In genomic region chr10:119250641-119251314, GRCh38 we compare ENCODE assay signal across 9 cellular contexts. TPM values are rescaled to one million over a fixed set of nuclear protein-coding genes. Genes with fewer than 3 reads are reported as not detected.
DNase-seq lines count a peak whose midpoint lies in the region; ATAC-seq and TF ChIP-seq lines count a peak whose summit lies in the region.
"Had no signal": no experiment of that assay in that cellular context is flagged by ENCODE, and none has a peak within 500 bp of the region (broad histone marks: within the 10 kb centered on the region; RNA-seq: fewer than 3 reads in every experiment).

No MANE protein-coding gene starts in this region.

- H3T11ph ChIP-seq in H9 (ENCODE audit: low read length), result no peak overlapping the region

- no peak overlapping the region for H3K4me3 ChIP-seq in CD4-positive, CD25-positive, alpha-beta regulatory T cell (ENCODE audit: low read depth, low read length)
- H3K4me3 ChIP-seq: pancreas had no signal

- H3K4me3 Mint-ChIP-seq in CD4-positive, CD25-positive, alpha-beta regulatory T cell, result no peak overlapping the region
- peak overlapping the region; percentile 16 for H3K4me3 Mint-ChIP-seq in endothelial cell (ENCODE audit: unreplicated experiment)
- no peak overlapping the region for H3K4me3 Mint-ChIP-seq in nephron progenitor cell
- H3K4me3 Mint-ChIP-seq in H9, result no peak overlapping the region

- H3K27ac ChIP-seq in CD4-positive, CD25-positive, alpha-beta regulatory T cell (ENCODE audit: insufficient read depth, low read length, poor library complexity, severe bottlenecking), result no peak overlapping the region
- no peak overlapping the region for H3K27ac ChIP-seq in H9 (ENCODE audit: insufficient read length, low read depth, low read length)

- H4K5ac ChIP-seq in H9 (ENCODE audit: insufficient read length, low read depth, low read length), result no peak overlapping the region

- no peak overlapping the region for H3K56ac ChIP-seq in H9 (ENCODE audit: insufficient read length, low read depth, low read length)

- H3K27ac Mint-ChIP-seq in CD4-positive, CD25-positive, alpha-beta regulatory T cell, result peak overlapping the region in 2 of 3 donors; percentile 52 to 71
- peak overlapping the region; percentile 76 for H3K27ac Mint-ChIP-seq in endothelial cell (ENCODE audit: unreplicated experiment)
- peak overlapping the region; percentile 98 for H3K27ac Mint-ChIP-seq in nephron progenitor cell
- H3K27ac Mint-ChIP-seq in H9, result no peak overlapping the region

- no peak overlapping the region for H3K4me2 ChIP-seq in H9 (ENCODE audit: insufficient read depth, insufficient read length, low read length)

- no peak overlapping the region for H2AK5ac ChIP-seq in H9 (ENCODE audit: insufficient read length, low read length)

- H4K91ac ChIP-seq in H9 (ENCODE audit: insufficient read length, low read depth, low read length), result no peak overlapping the region

- no peaks in the 10 kb centered on the region for H3K79me2 ChIP-seq in H9 (ENCODE audit: insufficient read depth, low read length)

- H3K79me1 ChIP-seq in H9 (ENCODE audit: insufficient read depth, low read depth, low read length, poor library complexity, severe bottlenecking), result no peaks in the 10 kb centered on the region

- H2BK120ac ChIP-seq in H9 (ENCODE audit: low read depth, low read length, poor library complexity, severe bottlenecking), result no peak overlapping the region

- H4K8ac ChIP-seq in H9 (replicated peaks; ENCODE audit: insufficient read length, low read depth, low read length), result no peak overlapping the region

- H3K4ac ChIP-seq in H9 (ENCODE audit: low read depth, low read length), result no peak overlapping the region

- H2AFZ ChIP-seq in H9 (ENCODE audit: low read length), result no peak overlapping the region

- WGBS in H9 (ENCODE audit: extremely low coverage, insufficient read length, low lambda C conversion rate), result no CpG with 5 or more reads among the region's 10 CpGs

- no peak overlapping the region for H3K23ac ChIP-seq in H9 (ENCODE audit: insufficient read length, low read depth, low read length)

- no peak for DNase-seq in CD4-positive, CD25-positive, alpha-beta regulatory T cell
- DNase-seq in NCI-H526 treated with DMSO at 0.1 percent for 48 hours (lab: John Stamatoyannopoulos, UW), result peak; percentile 30
- DNase-seq in endothelial cell (ENCODE audit: low spot score), result no peak
- no peak for DNase-seq in nephron progenitor cell
- no peak for DNase-seq in HuH-7.5 (ENCODE audit: low spot score)
- no peak for DNase-seq in stimulated activated CD4-positive, alpha-beta T cell treated with anti-CD3 and anti-CD28 coated beads, Interleukin-12 subunit alpha, Interleukin-12 subunit beta, amount 100 ng/mL, for 4 hours
- DNase-seq in H9, result no peak
- DNase-seq: pancreas had no signal

- no peak overlapping the region for H2BK12ac ChIP-seq in H9 (ENCODE audit: insufficient read length, low read depth, low read length)

- H3K9ac ChIP-seq in H9 (ENCODE audit: extremely low read depth, insufficient read length, low read length), result no peak overlapping the region

- no peaks in the 10 kb centered on the region for H3K27me3 ChIP-seq in CD4-positive, CD25-positive, alpha-beta regulatory T cell (ENCODE audit: control insufficient read depth, insufficient read depth, low read length)
- peaks cover 5% of the 10 kb centered on the region; the same call in 1 of the 2 replicates for H3K27me3 ChIP-seq in H9 (ENCODE audit: insufficient read depth, low read length)
- H3K27me3 ChIP-seq: pancreas had no signal

- no peak overlapping the region for H2BK15ac ChIP-seq in H9 (ENCODE audit: low read depth, low read length)

- H3K23me2 ChIP-seq in H9 (ENCODE audit: insufficient read length, low read depth, low read length, poor library complexity, severe bottlenecking), result no peaks in the 10 kb centered on the region

- H3K14ac ChIP-seq in H9 (ENCODE audit: insufficient read depth, low read length), result no peak overlapping the region

- no peaks in the 10 kb centered on the region for H3K9me3 ChIP-seq in CD4-positive, CD25-positive, alpha-beta regulatory T cell (ENCODE audit: control insufficient read depth in 2 of 2, low read length in 2 of 2)
- H3K9me3 ChIP-seq in H9 (ENCODE audit: control insufficient read depth, low read depth, low read length), result no peaks in the 10 kb centered on the region
- H3K9me3 ChIP-seq: pancreas had no signal

- TF ChIP-seq CTCF in endothelial cell (IDR thresholded peaks at IDR 0.05; ENCODE audit: unreplicated experiment) (no peak), nephron progenitor cell (IDR thresholded peaks at IDR 0.05) (no peak), H9 (conservative IDR thresholded peaks at IDR 0.05) (no peak)

- H4K20me1 ChIP-seq in H9 (ENCODE audit: control insufficient read depth, insufficient read depth, insufficient read length), result no peaks in the 10 kb centered on the region

- H3K4me1 ChIP-seq in CD4-positive, CD25-positive, alpha-beta regulatory T cell (ENCODE audit: control insufficient read depth, insufficient read depth, low read length, poor library complexity, severe bottlenecking), result peaks cover 2% of the 10 kb centered on the region
- H3K4me1 ChIP-seq in H9 (ENCODE audit: insufficient read depth, low read length), result peaks cover 4% of the 10 kb centered on the region; the same call in 1 of the 2 replicates
- H3K4me1 ChIP-seq: pancreas had no signal

- H3K9me3 Mint-ChIP-seq in CD4-positive, CD25-positive, alpha-beta regulatory T cell, result no peaks in the 10 kb centered on the region
- H3K9me3 Mint-ChIP-seq in endothelial cell (ENCODE audit: unreplicated experiment) (no peaks in the 10 kb centered on the region), nephron progenitor cell (no peaks in the 10 kb centered on the region), H9 (no peaks in the 10 kb centered on the region)

- H3K27me3 Mint-ChIP-seq in CD4-positive, CD25-positive, alpha-beta regulatory T cell, result no peaks in the 10 kb centered on the region
- H3K27me3 Mint-ChIP-seq in endothelial cell (ENCODE audit: unreplicated experiment) (peaks cover 10% of the 10 kb centered on the region), nephron progenitor cell (ENCODE audit: low read depth, poor library complexity) (no peaks in the 10 kb centered on the region), H9 (ENCODE audit: low read depth) (peaks cover 61% of the 10 kb centered on the region)

- H2BK20ac ChIP-seq in H9 (ENCODE audit: low read depth, low read length, poor library complexity, severe bottlenecking), result no peak overlapping the region

- no peak overlapping the region for H3K18ac ChIP-seq in H9 (ENCODE audit: insufficient read length, low read depth, low read length)

- peaks cover 0 to 48% (median 15%) of the 10 kb centered on the region in 4 donors for H3K4me1 Mint-ChIP-seq in CD4-positive, CD25-positive, alpha-beta regulatory T cell
- H3K4me1 Mint-ChIP-seq in endothelial cell (ENCODE audit: unreplicated experiment), result peaks cover 66% of the 10 kb centered on the region
- H3K4me1 Mint-ChIP-seq in nephron progenitor cell, result peaks cover 87% of the 10 kb centered on the region
- peaks cover 28 to 30% of the 10 kb centered on the region in 2 experiments for H3K4me1 Mint-ChIP-seq in H9

- ATAC-seq in CD4-positive, CD25-positive, alpha-beta regulatory T cell (ENCODE audit: low read depth in 2 of 2), result no peak
- ATAC-seq in HG03175 (IDR thresholded peaks at IDR 0.05; ENCODE audit: unreplicated experiment), result no peak

- no peaks in the 10 kb centered on the region for H3K36me3 ChIP-seq in CD4-positive, CD25-positive, alpha-beta regulatory T cell (ENCODE audit: control insufficient read depth, insufficient read depth, low read length)
- H3K36me3 ChIP-seq: pancreas had no signal

- H2BK5ac ChIP-seq in H9 (ENCODE audit: insufficient read length, low read length), result no peak overlapping the region

- H3K36me3 Mint-ChIP-seq in CD4-positive, CD25-positive, alpha-beta regulatory T cell, result no peaks in the 10 kb centered on the region
- H3K36me3 Mint-ChIP-seq in endothelial cell (ENCODE audit: low read depth, unreplicated experiment), result peaks cover 12% of the 10 kb centered on the region
- H3K36me3 Mint-ChIP-seq in nephron progenitor cell (ENCODE audit: low read depth), result no peaks in the 10 kb centered on the region
- H3K36me3 Mint-ChIP-seq in H9 (ENCODE audit: insufficient read depth in 1 of 3, low read depth in 3 of 3), result no peaks in the 10 kb centered on the region

RNA-seq across cellular contexts. Expression of gene GRK5, which starts 43.4 kb away (rescaled TPM):
- 46.4 TPM for total RNA-seq in CD4-positive, CD25-positive, alpha-beta regulatory T cell
- polyA plus RNA-seq in CD4-positive, CD25-positive, alpha-beta regulatory T cell, result 10 to 100 TPM in 3 of 4 donors, 1 to 10 TPM in 1; 5.1 to 14.7 (median 12.6) TPM
- total RNA-seq in endothelial cell (ENCODE audit: unreplicated experiment), result 163 TPM
- total RNA-seq in H9 (2021), result 1.1 and 1.2 TPM in 2 replicates

Comparison
In these comparisons a context has a peak if more than half of its experiments do, and no peak if none do; other contexts are left out.
1. H3K27ac Mint-ChIP-seq: peak in CD4-positive, CD25-positive, alpha-beta regulatory T cell (2 of 3), endothelial cell (single experiment) and nephron progenitor cell (single experiment); none in H9 (0 of 3).
2. RNA of gene GRK5, which starts 43.4 kb away (total RNA-seq): 163 TPM in endothelial cell (single experiment) and 46.4 TPM in CD4-positive, CD25-positive, alpha-beta regulatory T cell (single experiment); 1.1 to 1.2 TPM in H9; every median in the first group is over 10 times any median in the second.